ENCODE assay signal across 8 cellular contexts in the genomic region with DNA sequence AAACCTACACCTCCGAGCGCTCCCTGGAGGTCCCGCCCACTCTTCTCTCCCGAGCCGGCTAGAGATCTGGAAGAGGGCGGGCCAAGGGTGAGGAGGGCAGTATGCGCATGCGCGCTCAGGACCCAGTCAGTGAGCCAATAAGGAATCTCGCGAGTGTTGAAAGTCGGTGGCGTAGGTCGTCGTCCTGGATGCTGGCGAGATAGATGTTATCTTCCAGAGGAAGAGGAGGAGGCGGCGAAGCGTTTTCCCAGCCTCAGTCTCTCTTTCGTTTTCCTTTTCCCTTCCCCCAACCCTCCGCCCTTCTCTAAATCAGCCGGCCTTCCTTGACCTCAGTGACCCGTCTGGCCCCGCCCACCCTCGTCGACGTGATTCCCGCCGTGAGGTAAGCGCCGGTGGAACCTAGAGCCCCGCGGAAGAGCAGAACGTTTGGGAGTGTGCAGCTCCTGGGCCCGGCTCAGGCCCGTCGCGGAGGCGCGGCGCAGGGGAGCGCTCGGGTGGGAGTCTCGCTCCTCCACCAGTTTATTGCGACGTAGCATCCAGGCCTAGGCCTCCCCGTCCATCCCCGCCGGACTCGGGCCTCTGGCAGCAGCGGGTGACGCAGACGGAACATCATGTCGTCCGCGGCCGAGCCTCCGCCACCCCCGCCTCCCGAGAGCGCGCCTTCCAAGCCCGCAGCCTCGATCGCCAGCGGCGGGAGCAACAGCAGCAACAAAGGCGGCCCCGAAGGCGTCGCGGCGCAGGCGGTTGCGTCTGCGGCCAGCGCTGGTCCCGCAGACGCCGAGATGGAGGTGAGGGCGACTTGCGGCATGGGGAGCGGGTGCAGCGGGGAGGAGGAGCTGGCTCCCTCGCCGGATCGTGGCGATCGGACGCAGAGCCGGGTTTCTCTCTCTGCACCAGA. TPM values are rescaled to one million over a fixed set of nuclear protein-coding genes. Genes with fewer than 3 reads are reported as not detected.
DNase-seq lines count a peak whose midpoint lies in the region; ATAC-seq and TF ChIP-seq lines count a peak whose summit lies in the region.

A gene with protein sequence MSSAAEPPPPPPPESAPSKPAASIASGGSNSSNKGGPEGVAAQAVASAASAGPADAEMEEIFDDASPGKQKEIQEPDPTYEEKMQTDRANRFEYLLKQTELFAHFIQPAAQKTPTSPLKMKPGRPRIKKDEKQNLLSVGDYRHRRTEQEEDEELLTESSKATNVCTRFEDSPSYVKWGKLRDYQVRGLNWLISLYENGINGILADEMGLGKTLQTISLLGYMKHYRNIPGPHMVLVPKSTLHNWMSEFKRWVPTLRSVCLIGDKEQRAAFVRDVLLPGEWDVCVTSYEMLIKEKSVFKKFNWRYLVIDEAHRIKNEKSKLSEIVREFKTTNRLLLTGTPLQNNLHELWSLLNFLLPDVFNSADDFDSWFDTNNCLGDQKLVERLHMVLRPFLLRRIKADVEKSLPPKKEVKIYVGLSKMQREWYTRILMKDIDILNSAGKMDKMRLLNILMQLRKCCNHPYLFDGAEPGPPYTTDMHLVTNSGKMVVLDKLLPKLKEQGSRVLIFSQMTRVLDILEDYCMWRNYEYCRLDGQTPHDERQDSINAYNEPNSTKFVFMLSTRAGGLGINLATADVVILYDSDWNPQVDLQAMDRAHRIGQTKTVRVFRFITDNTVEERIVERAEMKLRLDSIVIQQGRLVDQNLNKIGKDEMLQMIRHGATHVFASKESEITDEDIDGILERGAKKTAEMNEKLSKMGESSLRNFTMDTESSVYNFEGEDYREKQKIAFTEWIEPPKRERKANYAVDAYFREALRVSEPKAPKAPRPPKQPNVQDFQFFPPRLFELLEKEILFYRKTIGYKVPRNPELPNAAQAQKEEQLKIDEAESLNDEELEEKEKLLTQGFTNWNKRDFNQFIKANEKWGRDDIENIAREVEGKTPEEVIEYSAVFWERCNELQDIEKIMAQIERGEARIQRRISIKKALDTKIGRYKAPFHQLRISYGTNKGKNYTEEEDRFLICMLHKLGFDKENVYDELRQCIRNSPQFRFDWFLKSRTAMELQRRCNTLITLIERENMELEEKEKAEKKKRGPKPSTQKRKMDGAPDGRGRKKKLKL (plus strand): TSS at position 389 of the 898 bp plus-strand sequence. CDS start 223 bp downstream, at position 612.

- intact Hi-C loops in ascending aorta (cut with DNase I): loop anchor here (1.0 to 2.0 kb wide), 4 partner anchors 107 to 1585 kb away; partner anchors contain the start of genes ABCE1, ANAPC10 and USP38
- intact Hi-C loops in right cardiac atrium (cut with DNase I): no loop called here
- intact Hi-C loops in uterus (cut with DNase I; ENCODE audit: low total_unique reads): no loop called here

- peaks cover 0 to 7% of the 10 kb centered on the region in 2 donors for H3K36me3 ChIP-seq in ascending aorta
- no peaks in the 10 kb centered on the region for H3K36me3 ChIP-seq in uterus

- no peaks in the 10 kb centered on the region for H3K9me3 Mint-ChIP-seq in T-helper 2 cell treated with Interferon-gamma antibody and Interleukin-4, amounts not matched to agents 5 μg/mL and 100 μg/mL, for 36 hours

- ATAC-seq in GM18502 (IDR thresholded peaks at IDR 0.05; ENCODE audit: poor library complexity, unreplicated experiment) (peak; percentile 88), HG02970 (IDR thresholded peaks at IDR 0.05; ENCODE audit: low FRiP score, unreplicated experiment) (peak; percentile 95), right cardiac atrium (peak; percentile 97 to 98)

- peaks cover 32% of the 10 kb centered on the region for H3K4me1 Mint-ChIP-seq in T-helper 2 cell treated with Interferon-gamma antibody and Interleukin-4, amounts not matched to agents 5 μg/mL and 100 μg/mL, for 36 hours (ENCODE audit: low read depth)

- peak within 1 kb of the TSS; percentile 65 to 84 for H3K4me3 ChIP-seq in ascending aorta
- peak within 1 kb of the TSS; percentile 59 for H3K4me3 ChIP-seq in right cardiac atrium (ENCODE audit: low read length)
- peak within 1 kb of the TSS; percentile 72 to 92 for H3K4me3 ChIP-seq in uterus

- TF ChIP-seq POLR2A in uterus (IDR thresholded peaks at IDR 0.05): peak; percentile 86

- peaks cover 13% of the 10 kb centered on the region for H3K36me3 Mint-ChIP-seq in T-helper 2 cell treated with Interferon-gamma antibody and Interleukin-4, amounts not matched to agents 5 μg/mL and 100 μg/mL, for 36 hours (ENCODE audit: low read depth)

- H3K9me3 ChIP-seq in ascending aorta (no peaks in the 10 kb centered on the region), right cardiac atrium (ENCODE audit: control insufficient read depth, low read length) (no peaks in the 10 kb centered on the region), uterus (no peaks in the 10 kb centered on the region)

- H3K27ac ChIP-seq in ascending aorta: peak within 1 kb of the TSS; percentile 97 to 98
- peak within 1 kb of the TSS; percentile 97 for H3K27ac ChIP-seq in right cardiac atrium (ENCODE audit: low read length)
- peak within 1 kb of the TSS; percentile 93 to 97 for H3K27ac ChIP-seq in uterus

- WGBS in right cardiac atrium: under 1% methylated on average over 91 of the region's 91 CpGs

- peak within 1 kb of the TSS; percentile 96 for H3K4me3 Mint-ChIP-seq in T-helper 2 cell treated with Interferon-gamma antibody and Interleukin-4, amounts not matched to agents 5 μg/mL and 100 μg/mL, for 36 hours

- peak; percentile 94 to 95 for DNase-seq in NCI-H1930 (lab: John Stamatoyannopoulos, UW)
- DNase-seq in T-helper 2 cell treated with Interferon-gamma antibody and Interleukin-4, amounts not matched to agents 5 μg/mL and 100 μg/mL, for 36 hours (ENCODE audit: low spot score): peak; percentile 98
- DNase-seq in ascending aorta (ENCODE audit: low spot score in 2 of 2): peak; percentile 94 to 99
- DNase-seq in right cardiac atrium: peak; percentile 97 to 98 (median 98)
- peak; percentile 94 for DNase-seq in pulmonary artery endothelial cell (ENCODE audit: low read depth, low spot score)
- DNase-seq in uterus: peak; percentile 96 to 97

- TF ChIP-seq CTCF in ascending aorta (IDR thresholded peaks at IDR 0.05) (no peak), uterus (IDR thresholded peaks at IDR 0.05) (peak in 1 of 4 experiments; percentile 19)

- peak within 1 kb of the TSS; percentile 97 for H3K27ac Mint-ChIP-seq in T-helper 2 cell treated with Interferon-gamma antibody and Interleukin-4, amounts not matched to agents 5 μg/mL and 100 μg/mL, for 36 hours

- H3K4me1 ChIP-seq in ascending aorta (peaks cover 0 to 14% of the 10 kb centered on the region in 2 donors), right cardiac atrium (ENCODE audit: control insufficient read depth, insufficient read depth, low read length) (no peaks in the 10 kb centered on the region), uterus (peaks cover 0 to 4% of the 10 kb centered on the region in 2 donors)

- no peaks in the 10 kb centered on the region for H3K27me3 ChIP-seq in ascending aorta
- H3K27me3 ChIP-seq in right cardiac atrium (ENCODE audit: control insufficient read depth, insufficient read depth): no peaks in the 10 kb centered on the region
- H3K27me3 ChIP-seq in uterus: no peaks in the 10 kb centered on the region

- peaks cover 11% of the 10 kb centered on the region for H3K27me3 Mint-ChIP-seq in T-helper 2 cell treated with Interferon-gamma antibody and Interleukin-4, amounts not matched to agents 5 μg/mL and 100 μg/mL, for 36 hours (ENCODE audit: low read depth)

RNA-seq across cellular contexts. Expression of the gene that starts here (rescaled TPM):
- 15.5 TPM for total RNA-seq in ascending aorta
- total RNA-seq in right cardiac atrium: 10 to 100 TPM; 28.9 to 39.0 (median 31.1) TPM
- 14.9 TPM for polyA plus RNA-seq in right cardiac atrium
- 43.4 and 64.0 TPM in 2 replicates for total RNA-seq in pulmonary artery endothelial cell
- 10 to 100 TPM; 25.6 to 87.1 (median 63.9) TPM for total RNA-seq in uterus

Comparison
In these comparisons a context has a peak if more than half of its experiments do, and no peak if none do; other contexts are left out.
1. Peak in every context shown above with its lines: DNase-seq, ATAC-seq, H3K4me3 ChIP-seq and H3K27ac ChIP-seq.